Comparison of ENCODE assay signal across 27 cellular contexts in genomic region chr7:55234408-55234807, GRCh38.
"Had no signal": no experiment of that assay in that cellular context is flagged by ENCODE, and none has a peak within 500 bp of the region (broad histone marks: within the 10 kb centered on the region; RNA-seq: fewer than 3 reads in every experiment).

No MANE protein-coding gene starts in this region.

- DNase-seq: cortex of kidney; effector CD8-positive, alpha-beta T cell; effector memory CD8-positive, alpha-beta T cell; erythroblast; esophagus squamous epithelium; foreskin fibroblast; foreskin melanocyte; gastrocnemius medialis; glutamatergic neuron; head of caudate nucleus; heart right ventricle; hippocampal formation; kidney glomerular epithelial cell; left colon; left lung; left ventricle myocardium superior; lower lobe of right lung; mesenchymal stem cell; mucosa of descending colon had no signal

- H3K36me3 ChIP-seq: esophagus squamous epithelium, gastrocnemius medialis, heart right ventricle, left lung, lower lobe of right lung had no signal

- H3K27me3 Mint-ChIP-seq: dendritic cell treated with granulocyte-macrophage colony-stimulating factor and Interleukin-4, amounts not matched to agents 40 ng/mL and 50 ng/mL, for 4 days had no signal

- H3K4me3 Mint-ChIP-seq: dendritic cell treated with granulocyte-macrophage colony-stimulating factor and Interleukin-4, amounts not matched to agents 40 ng/mL and 50 ng/mL, for 4 days; effector memory CD8-positive, alpha-beta T cell; endodermal cell; mesothelial cell of epicardium had no signal

- H3K36me3 Mint-ChIP-seq: mesothelial cell of epicardium had no signal

- H3K9me3 Mint-ChIP-seq: endodermal cell had no signal

- H3K4me1 ChIP-seq: esophagus squamous epithelium, gastrocnemius medialis, heart right ventricle, left lung, lower lobe of right lung had no signal

- FAIRE-seq: colon, islet of Langerhans, keratinocyte had no signal

- ATAC-seq: effector memory CD8-positive, alpha-beta T cell; esophagus mucosa; gastrocnemius medialis; heart right ventricle; left colon; left lung; left ventricle myocardium superior; mucosa of descending colon had no signal

- H3K4me3 ChIP-seq: esophagus squamous epithelium, gastrocnemius medialis, heart right ventricle, left lung, lower lobe of right lung, mucosa of descending colon had no signal

- H3K4me1 Mint-ChIP-seq: endodermal cell, mesothelial cell of epicardium had no signal

- H3K27ac ChIP-seq: epithelial cell of prostate, esophagus squamous epithelium, gastrocnemius medialis, heart right ventricle, left lung, lower lobe of right lung had no signal

- H3K27me3 ChIP-seq: gastrocnemius medialis, left lung had no signal

- H3K9me3 ChIP-seq: esophagus squamous epithelium, gastrocnemius medialis, left lung, lower lobe of right lung, mucosa of descending colon had no signal

- H3K27ac Mint-ChIP-seq: dendritic cell treated with granulocyte-macrophage colony-stimulating factor and Interleukin-4, amounts not matched to agents 40 ng/mL and 50 ng/mL, for 4 days; effector memory CD8-positive, alpha-beta T cell; endodermal cell; mesothelial cell of epicardium had no signal
